In the genomic region with DNA sequence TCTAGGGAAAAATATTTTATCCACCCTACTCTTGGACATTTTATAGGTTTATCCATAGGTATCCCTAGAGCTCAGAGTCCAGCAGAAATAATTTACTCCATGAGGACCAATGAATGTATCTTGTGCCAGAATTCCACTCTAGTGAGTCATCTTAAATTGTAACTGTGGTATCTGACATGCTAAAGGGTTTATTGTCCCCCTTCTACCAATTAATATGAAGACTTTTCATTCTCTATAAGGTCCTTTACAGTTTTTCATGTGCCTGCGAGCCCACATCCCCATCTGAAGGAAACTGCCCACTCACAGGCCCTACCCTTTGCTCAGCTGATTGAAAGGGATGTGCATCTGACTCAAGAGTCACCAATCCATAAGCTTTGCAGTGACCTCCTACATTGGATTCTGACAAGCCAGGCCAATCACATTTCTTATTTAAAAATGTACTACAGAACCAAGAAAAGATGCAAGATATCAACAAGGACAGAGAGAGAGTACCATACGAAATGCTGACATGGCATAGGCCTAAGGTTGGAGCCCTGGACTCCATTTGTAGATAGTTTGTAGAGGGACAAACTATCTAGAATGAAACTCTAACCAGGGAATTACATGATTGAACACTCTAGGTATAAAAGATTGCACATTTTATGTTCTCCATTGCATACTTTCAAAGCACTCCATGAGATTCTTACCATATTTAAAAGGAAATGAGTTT, we compare ENCODE assay signal across 16 cellular contexts.
A peak's percentile ranks its signal among the peaks of the same experiment; 100 is the strongest.
DNase-seq lines count a peak whose midpoint lies in the region; ATAC-seq, FAIRE-seq and TF ChIP-seq lines count a peak whose summit lies in the region.
"Had no signal": no experiment of that assay in that cellular context is flagged by ENCODE, and none has a peak within 500 bp of the region (broad histone marks: within the 10 kb centered on the region; RNA-seq: fewer than 3 reads in every experiment).

No MANE protein-coding gene starts in this region.

- TF ChIP-seq CTCF in MCF 10A (IDR thresholded peaks at IDR 0.05; ENCODE audit: unreplicated experiment) (no peak), breast epithelium (IDR thresholded peaks at IDR 0.05) (no peak), LNCaP clone FGC (IDR thresholded peaks at IDR 0.05; ENCODE audit: control insufficient read depth, extremely low read depth, insufficient read depth) (0 out of 2 replicates have a peak, but pooled peaks have one; percentile 1), bronchial epithelial cell (IDR thresholded peaks at IDR 0.05; ENCODE audit: insufficient read depth, low read length, severe bottlenecking) (no peak), neural progenitor cell (IDR thresholded peaks at IDR 0.05) (no peak), esophagus muscularis mucosa (IDR thresholded peaks at IDR 0.05) (no peak), progenitor cell of endocrine pancreas (IDR thresholded peaks at IDR 0.05; ENCODE audit: unreplicated experiment) (no peak)

- H3K4me3 ChIP-seq in breast epithelium, result no peak overlapping the region
- H3K4me3 ChIP-seq in LNCaP clone FGC (ENCODE audit: low read depth, low read length), result no peak overlapping the region
- no peak overlapping the region for H3K4me3 ChIP-seq in bronchial epithelial cell (ENCODE audit: low read depth, low read length)
- H3K4me3 ChIP-seq in neural progenitor cell, result no peak overlapping the region
- no peak overlapping the region for H3K4me3 ChIP-seq in esophagus muscularis mucosa
- H3K4me3 ChIP-seq: MG63 had no signal

- no peaks in the 10 kb centered on the region for H3K36me3 Mint-ChIP-seq in MCF 10A (ENCODE audit: insufficient read depth, unreplicated experiment)
- no peaks in the 10 kb centered on the region for H3K36me3 Mint-ChIP-seq in neural progenitor cell
- no peaks in the 10 kb centered on the region for H3K36me3 Mint-ChIP-seq in progenitor cell of endocrine pancreas (ENCODE audit: insufficient read depth)

- H3K4me1 Mint-ChIP-seq in MCF 10A (ENCODE audit: insufficient read depth, unreplicated experiment), result no peaks in the 10 kb centered on the region
- H3K4me1 Mint-ChIP-seq in neural progenitor cell, result no peaks in the 10 kb centered on the region
- H3K4me1 Mint-ChIP-seq in progenitor cell of endocrine pancreas (ENCODE audit: low read depth), result no peaks in the 10 kb centered on the region

- ATAC-seq in GM18498 (IDR thresholded peaks at IDR 0.05; ENCODE audit: unreplicated experiment), result no peak

- WGBS in esophagus muscularis mucosa, result 90% methylated on average over 2 of the region's 2 CpGs

- H3K27ac Mint-ChIP-seq in MCF 10A (ENCODE audit: low read depth, unreplicated experiment) (no peak overlapping the region), neural progenitor cell (no peak overlapping the region), progenitor cell of endocrine pancreas (no peak overlapping the region)
- H3K27ac Mint-ChIP-seq: HFFc6 had no signal

- intact Hi-C loops in MCF 10A (cut with micrococcal nuclease), result no loop called here
- intact Hi-C loops in breast epithelium (cut with DNase I; ENCODE audit: low total_unique reads), result no loop called here
- intact Hi-C loops in esophagus muscularis mucosa (cut with DNase I), result no loop called here

- TF ChIP-seq POLR2A in breast epithelium (IDR thresholded peaks at IDR 0.05) (no peak), esophagus muscularis mucosa (IDR thresholded peaks at IDR 0.05; ENCODE audit: low read depth) (no peak)

- H3F3A ChIP-seq in neural progenitor cell (ENCODE audit: low read depth), result no peaks in the 10 kb centered on the region

- H3K4me1 ChIP-seq in breast epithelium (no peaks in the 10 kb centered on the region), neural progenitor cell (no peaks in the 10 kb centered on the region), esophagus muscularis mucosa (no peaks in the 10 kb centered on the region)

- no TSS peak for BruUV-seq in MCF 10A (replicated peaks; lab: Mats Ljungman, UMichigan)

- H3K4me2 ChIP-seq in neural progenitor cell, result no peak overlapping the region

- H2AFZ ChIP-seq in neural progenitor cell (replicated peaks), result no peak overlapping the region

- H3K27me3 Mint-ChIP-seq in MCF 10A (ENCODE audit: insufficient read depth, unreplicated experiment), result peaks cover 15% of the 10 kb centered on the region
- H3K27me3 Mint-ChIP-seq in neural progenitor cell (ENCODE audit: insufficient read depth, low read depth), result no peaks in the 10 kb centered on the region
- H3K27me3 Mint-ChIP-seq in progenitor cell of endocrine pancreas, result no peaks in the 10 kb centered on the region

- no peaks in the 10 kb centered on the region for H3K27me3 ChIP-seq in breast epithelium
- H3K27me3 ChIP-seq in bronchial epithelial cell (ENCODE audit: control insufficient read depth, insufficient read depth, low read length), result no peaks in the 10 kb centered on the region
- no peaks in the 10 kb centered on the region for H3K27me3 ChIP-seq in neural progenitor cell
- H3K27me3 ChIP-seq in esophagus muscularis mucosa, result no peaks in the 10 kb centered on the region
- H3K27me3 ChIP-seq: MG63 had no signal

- no peak overlapping the region for H3K27ac ChIP-seq in breast epithelium
- H3K27ac ChIP-seq in neural progenitor cell, result no peak overlapping the region
- no peak overlapping the region for H3K27ac ChIP-seq in esophagus muscularis mucosa (replicated peaks in 1 of 4)

- no peaks in the 10 kb centered on the region for H3K79me2 ChIP-seq in neural progenitor cell (ENCODE audit: low read depth)

- H4K20me1 ChIP-seq in neural progenitor cell (ENCODE audit: low read depth), result no peaks in the 10 kb centered on the region

- no peaks in the 10 kb centered on the region for H3K9me3 Mint-ChIP-seq in MCF 10A (ENCODE audit: unreplicated experiment)
- no peaks in the 10 kb centered on the region for H3K9me3 Mint-ChIP-seq in neural progenitor cell
- no peaks in the 10 kb centered on the region for H3K9me3 Mint-ChIP-seq in progenitor cell of endocrine pancreas (ENCODE audit: low read depth)

- H3K4me3 Mint-ChIP-seq in MCF 10A (ENCODE audit: unreplicated experiment), result no peak overlapping the region
- no peak overlapping the region for H3K4me3 Mint-ChIP-seq in neural progenitor cell
- no peak overlapping the region for H3K4me3 Mint-ChIP-seq in progenitor cell of endocrine pancreas (ENCODE audit: low read depth)
- H3K4me3 Mint-ChIP-seq: HFFc6 had no signal

- CTCF ChIA-PET in MCF 10A (lab: Yijun Ruan, JAX), result interaction anchor here (1.3 to 1.9 kb wide), 2 partner anchors 12 to 17 kb away, joined by 4 to 6 read pairs; no protein-coding TSS in a partner anchor

- DNase-seq in MCF 10A (ENCODE audit: unreplicated experiment) (peak; percentile 5), breast epithelium (ENCODE audit: low spot score in 2 of 2) (no peak), LNCaP clone FGC (ENCODE audit: low read depth) (no peak), bronchial epithelial cell (ENCODE audit: low read depth) (peak; percentile 9), neural progenitor cell (ENCODE audit: low spot score) (no peak), esophagus muscularis mucosa (ENCODE audit: extremely low spot score) (no peak), progenitor cell of endocrine pancreas (ENCODE audit: low spot score, unreplicated experiment) (no peak)
- DNase-seq: 8988T, C1 segment of cervical spinal cord, HFFc6, MG63, NCI-H1092, NCI-H146, NCI-H2081 treated with DMSO at 0.1 percent for 48 hours, NCI-H510A had no signal

- no peak for TF ChIP-seq EP300 in esophagus muscularis mucosa (IDR thresholded peaks at IDR 0.05)

- H3K36me3 ChIP-seq in breast epithelium (no peaks in the 10 kb centered on the region), bronchial epithelial cell (ENCODE audit: control insufficient read depth, insufficient read depth, low read length) (no peaks in the 10 kb centered on the region), neural progenitor cell (no peaks in the 10 kb centered on the region), esophagus muscularis mucosa (no peaks in the 10 kb centered on the region)
- H3K36me3 ChIP-seq: MG63 had no signal

- no peak for FAIRE-seq in bronchial epithelial cell (lab: Jason Lieb, UNC)

- no peak overlapping the region for H3K9ac ChIP-seq in neural progenitor cell

- H3K9me3 ChIP-seq in breast epithelium (no peaks in the 10 kb centered on the region), neural progenitor cell (ENCODE audit: low read depth) (no peaks in the 10 kb centered on the region), esophagus muscularis mucosa (no peaks in the 10 kb centered on the region)
- H3K9me3 ChIP-seq: MG63 had no signal

- POLR2A ChIA-PET in MCF 10A (lab: Yijun Ruan, JAX), result no interaction called here

Comparison
In these comparisons a context has a peak if more than half of its experiments do, and no peak if none do; other contexts are left out.
1. DNase-seq: peak in MCF 10A (single experiment) and bronchial epithelial cell (single experiment); none in breast epithelium (0 of 2), LNCaP clone FGC (single experiment), neural progenitor cell (single experiment), esophagus muscularis mucosa (single experiment) and progenitor cell of endocrine pancreas (single experiment).